1 cellular context compared by ENCODE assay signal in genomic region chr7:87391020-87391701, GRCh38.
TF ChIP-seq lines count a peak whose summit lies in the region.

No MANE protein-coding gene starts in this region.

TF ChIP-seq in K562, 482 proteins besides CTCF, POLR2A, EP300 and RAD21 (continued from another document and continues in another):
- TF ChIP-seq, protein P1, sequence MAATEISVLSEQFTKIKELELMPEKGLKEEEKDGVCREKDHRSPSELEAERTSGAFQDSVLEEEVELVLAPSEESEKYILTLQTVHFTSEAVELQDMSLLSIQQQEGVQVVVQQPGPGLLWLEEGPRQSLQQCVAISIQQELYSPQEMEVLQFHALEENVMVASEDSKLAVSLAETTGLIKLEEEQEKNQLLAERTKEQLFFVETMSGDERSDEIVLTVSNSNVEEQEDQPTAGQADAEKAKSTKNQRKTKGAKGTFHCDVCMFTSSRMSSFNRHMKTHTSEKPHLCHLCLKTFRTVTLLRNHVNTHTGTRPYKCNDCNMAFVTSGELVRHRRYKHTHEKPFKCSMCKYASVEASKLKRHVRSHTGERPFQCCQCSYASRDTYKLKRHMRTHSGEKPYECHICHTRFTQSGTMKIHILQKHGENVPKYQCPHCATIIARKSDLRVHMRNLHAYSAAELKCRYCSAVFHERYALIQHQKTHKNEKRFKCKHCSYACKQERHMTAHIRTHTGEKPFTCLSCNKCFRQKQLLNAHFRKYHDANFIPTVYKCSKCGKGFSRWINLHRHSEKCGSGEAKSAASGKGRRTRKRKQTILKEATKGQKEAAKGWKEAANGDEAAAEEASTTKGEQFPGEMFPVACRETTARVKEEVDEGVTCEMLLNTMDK (IDR thresholded peaks at IDR 0.05; ENCODE audit: borderline replicate concordance, insufficient read depth, low read depth, low read length, poor library complexity, severe bottlenecking): no peak
- TF ChIP-seq ATF2 (CRISPR knock-in tag; IDR thresholded peaks at IDR 0.05) (no peak), PHTF2 (CRISPR knock-in tag; IDR thresholded peaks at IDR 0.05) (no peak), ZNF311 (CRISPR knock-in tag; IDR thresholded peaks at IDR 0.05) (no peak), MAFK (IDR thresholded peaks at IDR 0.05; ENCODE audit: low read length) (peak; percentile 57; the same call in 1 of the 2 replicates), ZC3H4 (CRISPR knock-in tag; IDR thresholded peaks at IDR 0.05; ENCODE audit: borderline replicate concordance) (no peak), ZFPM2 (CRISPR knock-in tag; IDR thresholded peaks at IDR 0.05) (no peak), KLF16 (IDR thresholded peaks at IDR 0.05) (no peak), ZZZ3 (IDR thresholded peaks at IDR 0.05) (no peak), RFX5 (IDR thresholded peaks at IDR 0.05; ENCODE audit: low read depth, low read length) (no peak), NELFE (IDR thresholded peaks at IDR 0.05; ENCODE audit: insufficient read depth, insufficient read length) (no peak), ADNP (tag; IDR thresholded peaks at IDR 0.05) (no peak), FOXJ2 (tag; IDR thresholded peaks at IDR 0.05) (peak; percentile 74; the same call in 1 of the 2 replicates), CHD2 (IDR thresholded peaks at IDR 0.05; ENCODE audit: low read depth, low read length) (no peak), ZNF408 (CRISPR knock-in tag; IDR thresholded peaks at IDR 0.05; ENCODE audit: low read depth) (no peak), KDM4B (IDR thresholded peaks at IDR 0.05; ENCODE audit: borderline replicate concordance in 2 of 2, low read depth in 1 of 2) (no peak), MEF2A (IDR thresholded peaks at IDR 0.05; ENCODE audit: control insufficient read depth, low read depth, low read length) (no peak), ZNF586 (CRISPR knock-in tag; conservative IDR thresholded peaks at IDR 0.05) (no peak), TAF15 (IDR thresholded peaks at IDR 0.05; ENCODE audit: low read depth, low read length) (no peak), ZHX1 (conservative IDR thresholded peaks at IDR 0.05; ENCODE audit: low read length) (no peak), ZNF354B (CRISPR knock-in tag; IDR thresholded peaks at IDR 0.05) (no peak), PCBP2 (IDR thresholded peaks at IDR 0.05; ENCODE audit: low read depth, low read length, poor library complexity, severe bottlenecking) (no peak), OTX1 (CRISPR knock-in tag; IDR thresholded peaks at IDR 0.05) (no peak), ZNF830 (CRISPR knock-in tag; IDR thresholded peaks at IDR 0.05) (no peak), EGR1 (conservative IDR thresholded peaks at IDR 0.05) (no peak), CEBPB (tag; IDR thresholded peaks at IDR 0.05) (no peak), NR3C1 (CRISPR knock-in tag; IDR thresholded peaks at IDR 0.05) (no peak), ZBTB5 (IDR thresholded peaks at IDR 0.05) (no peak), ZNF512 (tag; IDR thresholded peaks at IDR 0.05) (no peak), MYNN (IDR thresholded peaks at IDR 0.05) (no peak), MYNN (CRISPR knock-in tag; IDR thresholded peaks at IDR 0.05) (no peak), SIN3B (IDR thresholded peaks at IDR 0.05; ENCODE audit: low read depth) (no peak), ZNF239 (CRISPR knock-in tag; IDR thresholded peaks at IDR 0.05) (no peak)
- TF ChIP-seq, protein P2, sequence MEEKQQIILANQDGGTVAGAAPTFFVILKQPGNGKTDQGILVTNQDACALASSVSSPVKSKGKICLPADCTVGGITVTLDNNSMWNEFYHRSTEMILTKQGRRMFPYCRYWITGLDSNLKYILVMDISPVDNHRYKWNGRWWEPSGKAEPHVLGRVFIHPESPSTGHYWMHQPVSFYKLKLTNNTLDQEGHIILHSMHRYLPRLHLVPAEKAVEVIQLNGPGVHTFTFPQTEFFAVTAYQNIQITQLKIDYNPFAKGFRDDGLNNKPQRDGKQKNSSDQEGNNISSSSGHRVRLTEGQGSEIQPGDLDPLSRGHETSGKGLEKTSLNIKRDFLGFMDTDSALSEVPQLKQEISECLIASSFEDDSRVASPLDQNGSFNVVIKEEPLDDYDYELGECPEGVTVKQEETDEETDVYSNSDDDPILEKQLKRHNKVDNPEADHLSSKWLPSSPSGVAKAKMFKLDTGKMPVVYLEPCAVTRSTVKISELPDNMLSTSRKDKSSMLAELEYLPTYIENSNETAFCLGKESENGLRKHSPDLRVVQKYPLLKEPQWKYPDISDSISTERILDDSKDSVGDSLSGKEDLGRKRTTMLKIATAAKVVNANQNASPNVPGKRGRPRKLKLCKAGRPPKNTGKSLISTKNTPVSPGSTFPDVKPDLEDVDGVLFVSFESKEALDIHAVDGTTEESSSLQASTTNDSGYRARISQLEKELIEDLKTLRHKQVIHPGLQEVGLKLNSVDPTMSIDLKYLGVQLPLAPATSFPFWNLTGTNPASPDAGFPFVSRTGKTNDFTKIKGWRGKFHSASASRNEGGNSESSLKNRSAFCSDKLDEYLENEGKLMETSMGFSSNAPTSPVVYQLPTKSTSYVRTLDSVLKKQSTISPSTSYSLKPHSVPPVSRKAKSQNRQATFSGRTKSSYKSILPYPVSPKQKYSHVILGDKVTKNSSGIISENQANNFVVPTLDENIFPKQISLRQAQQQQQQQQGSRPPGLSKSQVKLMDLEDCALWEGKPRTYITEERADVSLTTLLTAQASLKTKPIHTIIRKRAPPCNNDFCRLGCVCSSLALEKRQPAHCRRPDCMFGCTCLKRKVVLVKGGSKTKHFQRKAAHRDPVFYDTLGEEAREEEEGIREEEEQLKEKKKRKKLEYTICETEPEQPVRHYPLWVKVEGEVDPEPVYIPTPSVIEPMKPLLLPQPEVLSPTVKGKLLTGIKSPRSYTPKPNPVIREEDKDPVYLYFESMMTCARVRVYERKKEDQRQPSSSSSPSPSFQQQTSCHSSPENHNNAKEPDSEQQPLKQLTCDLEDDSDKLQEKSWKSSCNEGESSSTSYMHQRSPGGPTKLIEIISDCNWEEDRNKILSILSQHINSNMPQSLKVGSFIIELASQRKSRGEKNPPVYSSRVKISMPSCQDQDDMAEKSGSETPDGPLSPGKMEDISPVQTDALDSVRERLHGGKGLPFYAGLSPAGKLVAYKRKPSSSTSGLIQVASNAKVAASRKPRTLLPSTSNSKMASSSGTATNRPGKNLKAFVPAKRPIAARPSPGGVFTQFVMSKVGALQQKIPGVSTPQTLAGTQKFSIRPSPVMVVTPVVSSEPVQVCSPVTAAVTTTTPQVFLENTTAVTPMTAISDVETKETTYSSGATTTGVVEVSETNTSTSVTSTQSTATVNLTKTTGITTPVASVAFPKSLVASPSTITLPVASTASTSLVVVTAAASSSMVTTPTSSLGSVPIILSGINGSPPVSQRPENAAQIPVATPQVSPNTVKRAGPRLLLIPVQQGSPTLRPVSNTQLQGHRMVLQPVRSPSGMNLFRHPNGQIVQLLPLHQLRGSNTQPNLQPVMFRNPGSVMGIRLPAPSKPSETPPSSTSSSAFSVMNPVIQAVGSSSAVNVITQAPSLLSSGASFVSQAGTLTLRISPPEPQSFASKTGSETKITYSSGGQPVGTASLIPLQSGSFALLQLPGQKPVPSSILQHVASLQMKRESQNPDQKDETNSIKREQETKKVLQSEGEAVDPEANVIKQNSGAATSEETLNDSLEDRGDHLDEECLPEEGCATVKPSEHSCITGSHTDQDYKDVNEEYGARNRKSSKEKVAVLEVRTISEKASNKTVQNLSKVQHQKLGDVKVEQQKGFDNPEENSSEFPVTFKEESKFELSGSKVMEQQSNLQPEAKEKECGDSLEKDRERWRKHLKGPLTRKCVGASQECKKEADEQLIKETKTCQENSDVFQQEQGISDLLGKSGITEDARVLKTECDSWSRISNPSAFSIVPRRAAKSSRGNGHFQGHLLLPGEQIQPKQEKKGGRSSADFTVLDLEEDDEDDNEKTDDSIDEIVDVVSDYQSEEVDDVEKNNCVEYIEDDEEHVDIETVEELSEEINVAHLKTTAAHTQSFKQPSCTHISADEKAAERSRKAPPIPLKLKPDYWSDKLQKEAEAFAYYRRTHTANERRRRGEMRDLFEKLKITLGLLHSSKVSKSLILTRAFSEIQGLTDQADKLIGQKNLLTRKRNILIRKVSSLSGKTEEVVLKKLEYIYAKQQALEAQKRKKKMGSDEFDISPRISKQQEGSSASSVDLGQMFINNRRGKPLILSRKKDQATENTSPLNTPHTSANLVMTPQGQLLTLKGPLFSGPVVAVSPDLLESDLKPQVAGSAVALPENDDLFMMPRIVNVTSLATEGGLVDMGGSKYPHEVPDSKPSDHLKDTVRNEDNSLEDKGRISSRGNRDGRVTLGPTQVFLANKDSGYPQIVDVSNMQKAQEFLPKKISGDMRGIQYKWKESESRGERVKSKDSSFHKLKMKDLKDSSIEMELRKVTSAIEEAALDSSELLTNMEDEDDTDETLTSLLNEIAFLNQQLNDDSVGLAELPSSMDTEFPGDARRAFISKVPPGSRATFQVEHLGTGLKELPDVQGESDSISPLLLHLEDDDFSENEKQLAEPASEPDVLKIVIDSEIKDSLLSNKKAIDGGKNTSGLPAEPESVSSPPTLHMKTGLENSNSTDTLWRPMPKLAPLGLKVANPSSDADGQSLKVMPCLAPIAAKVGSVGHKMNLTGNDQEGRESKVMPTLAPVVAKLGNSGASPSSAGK (IDR thresholded peaks at IDR 0.05): no peak
- TF ChIP-seq, protein P3, sequence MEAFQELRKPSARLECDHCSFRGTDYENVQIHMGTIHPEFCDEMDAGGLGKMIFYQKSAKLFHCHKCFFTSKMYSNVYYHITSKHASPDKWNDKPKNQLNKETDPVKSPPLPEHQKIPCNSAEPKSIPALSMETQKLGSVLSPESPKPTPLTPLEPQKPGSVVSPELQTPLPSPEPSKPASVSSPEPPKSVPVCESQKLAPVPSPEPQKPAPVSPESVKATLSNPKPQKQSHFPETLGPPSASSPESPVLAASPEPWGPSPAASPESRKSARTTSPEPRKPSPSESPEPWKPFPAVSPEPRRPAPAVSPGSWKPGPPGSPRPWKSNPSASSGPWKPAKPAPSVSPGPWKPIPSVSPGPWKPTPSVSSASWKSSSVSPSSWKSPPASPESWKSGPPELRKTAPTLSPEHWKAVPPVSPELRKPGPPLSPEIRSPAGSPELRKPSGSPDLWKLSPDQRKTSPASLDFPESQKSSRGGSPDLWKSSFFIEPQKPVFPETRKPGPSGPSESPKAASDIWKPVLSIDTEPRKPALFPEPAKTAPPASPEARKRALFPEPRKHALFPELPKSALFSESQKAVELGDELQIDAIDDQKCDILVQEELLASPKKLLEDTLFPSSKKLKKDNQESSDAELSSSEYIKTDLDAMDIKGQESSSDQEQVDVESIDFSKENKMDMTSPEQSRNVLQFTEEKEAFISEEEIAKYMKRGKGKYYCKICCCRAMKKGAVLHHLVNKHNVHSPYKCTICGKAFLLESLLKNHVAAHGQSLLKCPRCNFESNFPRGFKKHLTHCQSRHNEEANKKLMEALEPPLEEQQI (IDR thresholded peaks at IDR 0.05): no peak; the same call in 1 of the 2 replicates
- TF ChIP-seq, protein P4, sequence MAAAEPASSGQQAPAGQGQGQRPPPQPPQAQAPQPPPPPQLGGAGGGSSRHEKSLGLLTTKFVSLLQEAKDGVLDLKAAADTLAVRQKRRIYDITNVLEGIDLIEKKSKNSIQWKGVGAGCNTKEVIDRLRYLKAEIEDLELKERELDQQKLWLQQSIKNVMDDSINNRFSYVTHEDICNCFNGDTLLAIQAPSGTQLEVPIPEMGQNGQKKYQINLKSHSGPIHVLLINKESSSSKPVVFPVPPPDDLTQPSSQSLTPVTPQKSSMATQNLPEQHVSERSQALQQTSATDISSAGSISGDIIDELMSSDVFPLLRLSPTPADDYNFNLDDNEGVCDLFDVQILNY (CRISPR knock-in tag; IDR thresholded peaks at IDR 0.05): no peak
